11 cellular contexts compared by ENCODE assay signal in the genomic region with DNA sequence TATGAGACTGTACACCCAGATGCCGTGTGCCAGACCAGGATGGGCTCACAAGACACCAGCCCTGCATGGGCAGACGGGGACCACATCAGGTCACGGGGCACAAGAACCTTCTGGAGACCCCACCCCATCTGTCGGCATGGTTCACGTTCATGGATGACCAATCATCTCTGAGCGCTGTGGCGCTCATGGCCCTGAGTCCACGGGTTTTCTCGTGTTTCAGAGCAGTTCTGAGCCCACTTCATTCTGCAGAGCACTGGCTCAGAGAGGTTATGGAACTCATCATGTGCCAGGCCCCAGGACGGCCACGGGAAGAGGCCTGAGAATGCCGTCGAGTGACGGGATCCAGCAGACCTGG.
A peak's percentile ranks its signal among the peaks of the same experiment; 100 is the strongest.
DNase-seq lines count a peak whose midpoint lies in the region; ATAC-seq and TF ChIP-seq lines count a peak whose summit lies in the region.
"Had no signal": no experiment of that assay in that cellular context is flagged by ENCODE, and none has a peak within 500 bp of the region (broad histone marks: within the 10 kb centered on the region; RNA-seq: fewer than 3 reads in every experiment).

No MANE protein-coding gene starts in this region.

- CTCF ChIA-PET in SK-N-SH (lab: Yijun Ruan, JAX) = interaction anchor here (0.9 to 3.2 kb wide), 11 partner anchors 9 to 92 kb away, joined by 3 to 23 read pairs (median 8); no protein-coding TSS in a partner anchor
- CTCF ChIA-PET in activated CD8-positive, alpha-beta T cell treated with anti-CD3 and anti-CD28 coated beads for 36 hours (lab: Charles Lee) = no interaction called here

- ATAC-seq in GM21528 (IDR thresholded peaks at IDR 0.05; ENCODE audit: low FRiP score, unreplicated experiment) (no peak), GM21529 (IDR thresholded peaks at IDR 0.05; ENCODE audit: unreplicated experiment) (no peak)
- ATAC-seq in activated CD8-positive, alpha-beta T cell treated with anti-CD3 and anti-CD28 coated beads for 36 hours = no peak

- H3K4me1 ChIP-seq in ACC112 (ENCODE audit: control insufficient read depth, insufficient read depth, low read length, unreplicated experiment) (peaks cover 78% of the 10 kb centered on the region), SK-N-SH (ENCODE audit: control insufficient read depth in 1 of 2, insufficient read depth in 2 of 2, low read depth in 1 of 2, low read length in 1 of 2) (peaks cover 41 to 95% of the 10 kb centered on the region in 2 experiments), fibroblast of lung (ENCODE audit: control insufficient read depth, extremely low read depth, insufficient read depth, low read length) (peaks cover 59% of the 10 kb centered on the region), rectal smooth muscle tissue (ENCODE audit: control insufficient read depth, insufficient read depth, low read length) (peaks cover 77% of the 10 kb centered on the region)

- no peak overlapping the region for H3K4me3 Mint-ChIP-seq in activated CD8-positive, alpha-beta T cell treated with anti-CD3 and anti-CD28 coated beads for 36 hours
- H3K4me3 Mint-ChIP-seq: activated T-cell treated with anti-CD3 and anti-CD28 coated beads, Interleukin-2, amount 50 U/mL, for 24 hours had no signal

- POLR2A ChIA-PET in SK-N-SH (lab: Yijun Ruan, JAX) = interaction anchor here (0.6 to 6.3 kb wide), 14 partner anchors 12 to 84 kb away, joined by 3 to 83 read pairs (median 5); no protein-coding TSS in a partner anchor
- POLR2A ChIA-PET in activated CD8-positive, alpha-beta T cell treated with anti-CD3 and anti-CD28 coated beads for 36 hours (lab: Charles Lee) = no interaction called here

- DNase-seq in SK-N-SH (no peak), fibroblast of lung (ENCODE audit: low read depth in 2 of 2) (no peak), OCI-M2 (lab: John Stamatoyannopoulos, UW; ENCODE audit: unreplicated experiment) (no peak)
- no peak for DNase-seq in activated CD8-positive, alpha-beta T cell treated with anti-CD3 and anti-CD28 coated beads for 36 hours
- DNase-seq: activated T-cell treated with anti-CD3 and anti-CD28 coated beads, Interleukin-2, amount 50 U/mL, for 24 hours; AML-193 had no signal

- H3K27ac ChIP-seq in ACC112 (ENCODE audit: low read depth, low read length) (peak overlapping the region; percentile 92), SK-N-SH (ENCODE audit: low read depth in 2 of 2, low read length in 1 of 2) (peak overlapping the region; percentile 96 to 100), fibroblast of lung (ENCODE audit: insufficient read depth, low read length) (peak overlapping the region; percentile 97), rectal smooth muscle tissue (ENCODE audit: low read depth, low read length) (peak overlapping the region; percentile 74)

- H3K9me3 ChIP-seq in SK-N-SH (no peaks in the 10 kb centered on the region), fibroblast of lung (ENCODE audit: control insufficient read depth, insufficient read depth, low read depth, low read length) (no peaks in the 10 kb centered on the region)

- H3K27ac Mint-ChIP-seq in activated CD8-positive, alpha-beta T cell treated with anti-CD3 and anti-CD28 coated beads for 36 hours = no peak overlapping the region
- H3K27ac Mint-ChIP-seq: activated T-cell treated with anti-CD3 and anti-CD28 coated beads, Interleukin-2, amount 50 U/mL, for 24 hours had no signal

- H3K36me3 Mint-ChIP-seq in activated CD8-positive, alpha-beta T cell treated with anti-CD3 and anti-CD28 coated beads for 36 hours (ENCODE audit: low read depth) = no peaks in the 10 kb centered on the region

- no peak for TF ChIP-seq RAD21 in SK-N-SH (IDR thresholded peaks at IDR 0.05; ENCODE audit: low read length)

- TF ChIP-seq CTCF in SK-N-SH (IDR thresholded peaks at IDR 0.05) = no peak
- TF ChIP-seq CTCF in fibroblast of lung (conservative IDR thresholded peaks at IDR 0.05 in 1 of 2, IDR thresholded peaks at IDR 0.05 in 1 of 2; ENCODE audit: low read depth in 1 of 2, low read length in 2 of 2) = no peak
- no peak for TF ChIP-seq CTCF in activated CD8-positive, alpha-beta T cell treated with anti-CD3 and anti-CD28 coated beads for 36 hours (IDR thresholded peaks at IDR 0.05)

- 27% methylated on average over 3 of the region's 14 CpGs for WGBS in SK-N-SH (ENCODE audit: low lambda C conversion rate)

- H3K4me2 ChIP-seq in SK-N-SH = peak overlapping the region; percentile 99
- H3K4me2 ChIP-seq in fibroblast of lung (ENCODE audit: extremely low read depth, insufficient read depth, low read length) = peak overlapping the region; percentile 100
- H3K4me2 ChIP-seq: smooth muscle cell had no signal

- H3K36me3 ChIP-seq in ACC112 (ENCODE audit: insufficient read depth, low read length) = peaks cover 5% of the 10 kb centered on the region; the same call in 1 of the 2 replicates
- H3K36me3 ChIP-seq in SK-N-SH (replicated peaks in 1 of 2; ENCODE audit: control insufficient read depth in 1 of 2, insufficient read depth in 2 of 2, low read length in 1 of 2) = peaks cover 71 to 88% of the 10 kb centered on the region in 2 experiments
- H3K36me3 ChIP-seq in fibroblast of lung (ENCODE audit: control insufficient read depth, insufficient read depth, low read length) = peaks cover 62% of the 10 kb centered on the region
- peaks cover 19% of the 10 kb centered on the region for H3K36me3 ChIP-seq in rectal smooth muscle tissue (ENCODE audit: control insufficient read depth, insufficient read depth, low read length)

- H3F3A ChIP-seq in SK-N-SH (replicated peaks; ENCODE audit: insufficient read depth) = peaks cover 72% of the 10 kb centered on the region

- intact Hi-C loops in activated CD8-positive, alpha-beta T cell treated with anti-CD3 and anti-CD28 coated beads for 36 hours (cut with micrococcal nuclease) = no loop called here

- H3K9ac ChIP-seq in SK-N-SH (peak overlapping the region; percentile 100), fibroblast of lung (ENCODE audit: insufficient read depth, low read length) (peak overlapping the region; percentile 66), rectal smooth muscle tissue (ENCODE audit: low read length) (no peak overlapping the region)

- no peak for TF ChIP-seq EP300 in SK-N-SH (IDR thresholded peaks at IDR 0.05; ENCODE audit: borderline replicate concordance in 1 of 2, low read depth in 1 of 2, low read length in 1 of 2)

- no peaks in the 10 kb centered on the region for H3K27me3 ChIP-seq in ACC112 (ENCODE audit: insufficient read depth, low read length)
- no peaks in the 10 kb centered on the region for H3K27me3 ChIP-seq in SK-N-SH (ENCODE audit: insufficient read depth)
- H3K27me3 ChIP-seq in fibroblast of lung (ENCODE audit: control insufficient read depth, insufficient read depth, low read length) = no peaks in the 10 kb centered on the region
- H3K27me3 ChIP-seq in rectal smooth muscle tissue (ENCODE audit: control insufficient read depth, insufficient read depth, low read length) = no peaks in the 10 kb centered on the region

- H3K9me2 ChIP-seq in SK-N-SH = no peaks in the 10 kb centered on the region

- H2AFZ ChIP-seq in ACC112 (ENCODE audit: low read length, unreplicated experiment) = no peak overlapping the region
- no peak overlapping the region for H2AFZ ChIP-seq in SK-N-SH (ENCODE audit: low read depth)
- H2AFZ ChIP-seq in fibroblast of lung (ENCODE audit: low read length) = no peak overlapping the region

- peak overlapping the region; percentile 96 for H3K4me3 ChIP-seq in ACC112 (ENCODE audit: low read depth, low read length)
- peak overlapping the region; percentile 90 to 92 for H3K4me3 ChIP-seq in SK-N-SH (ENCODE audit: low read depth in 2 of 2, low read length in 1 of 2)
- H3K4me3 ChIP-seq in fibroblast of lung (replicated peaks in 1 of 4; ENCODE audit: control extremely low read depth in 1 of 4, insufficient read depth in 1 of 4, low read depth in 3 of 4, low read length in 4 of 4) = peak overlapping the region in 3 of 4 experiments; percentile 81 to 98 (median 84)
- peak overlapping the region; percentile 19 for H3K4me3 ChIP-seq in rectal smooth muscle tissue (ENCODE audit: low read length)
- H3K4me3 ChIP-seq: smooth muscle cell had no signal

- H3K9me3 Mint-ChIP-seq in activated CD8-positive, alpha-beta T cell treated with anti-CD3 and anti-CD28 coated beads for 36 hours = no peaks in the 10 kb centered on the region
- H3K9me3 Mint-ChIP-seq: activated T-cell treated with anti-CD3 and anti-CD28 coated beads, Interleukin-2, amount 50 U/mL, for 24 hours had no signal

- H3K4me1 Mint-ChIP-seq in activated CD8-positive, alpha-beta T cell treated with anti-CD3 and anti-CD28 coated beads for 36 hours (ENCODE audit: low read depth) = no peaks in the 10 kb centered on the region

- H3K27me3 Mint-ChIP-seq in activated CD8-positive, alpha-beta T cell treated with anti-CD3 and anti-CD28 coated beads for 36 hours = no peaks in the 10 kb centered on the region
- H3K27me3 Mint-ChIP-seq: activated T-cell treated with anti-CD3 and anti-CD28 coated beads, Interleukin-2, amount 50 U/mL, for 24 hours had no signal

- H3K79me2 ChIP-seq in ACC112 (ENCODE audit: control insufficient read depth, insufficient read depth, low read length, unreplicated experiment) = peaks cover 98% of the 10 kb centered on the region
- H3K79me2 ChIP-seq in SK-N-SH (ENCODE audit: insufficient read depth) = peaks cover 100% of the 10 kb centered on the region
- peaks cover 100% of the 10 kb centered on the region for H3K79me2 ChIP-seq in fibroblast of lung (ENCODE audit: control insufficient read depth, insufficient read depth, low read length)

- peaks cover 100% of the 10 kb centered on the region for H4K20me1 ChIP-seq in SK-N-SH (ENCODE audit: insufficient read depth)
- H4K20me1 ChIP-seq in fibroblast of lung (ENCODE audit: control insufficient read depth, extremely low read depth, insufficient read depth, low read length) = peaks cover 3% of the 10 kb centered on the region

TF ChIP-seq in SK-N-SH, 30 proteins besides CTCF, POLR2A, EP300 and RAD21:
- no peak for TF ChIP-seq PBX3 (IDR thresholded peaks at IDR 0.05)
- no peak for TF ChIP-seq GABPA (IDR thresholded peaks at IDR 0.05; ENCODE audit: low read depth)
- no peak for TF ChIP-seq FOSL2 (IDR thresholded peaks at IDR 0.05; ENCODE audit: borderline replicate concordance, low read depth)
- TF ChIP-seq SMC3 (IDR thresholded peaks at IDR 0.05; ENCODE audit: low read depth, low read length) = no peak
- TF ChIP-seq TAF1 (IDR thresholded peaks at IDR 0.05; ENCODE audit: borderline replicate concordance, low read depth, low read length) = no peak

Comparison
In these comparisons a context has a peak if more than half of its experiments do, and no peak if none do; other contexts are left out.
1. H3K4me3 ChIP-seq: peak in every context shown above with its lines; median percentile 96 in ACC112; 91 in SK-N-SH; 84 in fibroblast of lung; 19 in rectal smooth muscle tissue.